18 cellular contexts compared by ENCODE assay signal in the genomic region with DNA sequence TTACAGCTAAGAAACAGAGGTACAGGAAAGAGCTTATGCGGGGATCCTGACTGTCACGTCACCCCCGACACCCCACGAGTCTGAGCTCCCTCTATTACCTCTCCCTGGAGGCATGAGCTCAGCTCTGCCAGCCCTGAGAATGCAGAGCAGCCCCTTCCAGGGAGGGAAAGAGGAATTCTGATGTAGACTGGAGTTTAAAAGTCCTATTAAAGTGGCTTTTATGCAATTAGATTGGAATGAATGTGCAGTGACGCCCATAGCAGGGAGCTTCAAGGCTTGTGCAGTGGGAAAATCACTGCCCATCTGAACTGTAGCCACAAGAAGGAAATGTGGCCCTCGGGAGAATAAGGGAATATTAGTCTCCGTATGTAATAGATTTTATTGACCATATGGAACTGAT.
DNase-seq lines count a peak whose midpoint lies in the region; ATAC-seq and TF ChIP-seq lines count a peak whose summit lies in the region.
"Had no signal": no experiment of that assay in that cellular context is flagged by ENCODE, and none has a peak within 500 bp of the region (broad histone marks: within the 10 kb centered on the region; RNA-seq: fewer than 3 reads in every experiment).

No MANE protein-coding gene starts in this region.

- H3K4me3 ChIP-seq in right atrium auricular region (no peak overlapping the region), urinary bladder (ENCODE audit: low read depth, low read length) (no peak overlapping the region), breast epithelium (no peak overlapping the region), BE2C (ENCODE audit: low read depth, low read length) (no peak overlapping the region)

- ATAC-seq in sciatic nerve (peak; percentile 28), HG03280 (IDR thresholded peaks at IDR 0.05; ENCODE audit: unreplicated experiment) (no peak)

- no peak for DNase-seq in caudate nucleus (lab: John Stamatoyannopoulos, UW)
- DNase-seq in right atrium auricular region (ENCODE audit: low spot score) = no peak
- no peak for DNase-seq in sciatic nerve (ENCODE audit: low spot score)
- no peak for DNase-seq in breast epithelium (ENCODE audit: low spot score in 2 of 2)
- no peak for DNase-seq in SHP77 treated with DMSO at 0.1 percent for 48 hours (lab: John Stamatoyannopoulos, UW)
- no peak for DNase-seq in BE2C
- DNase-seq: activated CD4-positive, alpha-beta T cell treated with anti-CD3 and anti-CD28 coated beads for 4 hours; activated gamma-delta T cell treated with Interleukin-2 at 50 U/mL for 16 hours; dermis blood vessel endothelial cell; islet precursor cell; KBM-7; NCI-H2081; NCI-H526; stimulated activated CD4-positive, alpha-beta T cell treated with anti-CD3 and anti-CD28 coated beads, Interleukin-4, amount 100 ng/mL, for 24 hours had no signal

- WGBS in urinary bladder = 49% methylated on average over 7 of the region's 7 CpGs

- intact Hi-C loops in sciatic nerve (cut with DNase I) = no loop called here
- intact Hi-C loops in breast epithelium (cut with DNase I; ENCODE audit: low total_unique reads) = no loop called here

- no peaks in the 10 kb centered on the region for H3K27me3 ChIP-seq in right atrium auricular region
- no peaks in the 10 kb centered on the region for H3K27me3 ChIP-seq in breast epithelium
- no peaks in the 10 kb centered on the region for H3K27me3 ChIP-seq in BE2C
- H3K27me3 ChIP-seq: neutrophil had no signal

- H3K4me1 ChIP-seq in right atrium auricular region (peaks cover 0 to 9% of the 10 kb centered on the region in 2 donors), urinary bladder (ENCODE audit: insufficient read depth) (no peaks in the 10 kb centered on the region), breast epithelium (no peaks in the 10 kb centered on the region), BE2C (no peaks in the 10 kb centered on the region)

- no peak for TF ChIP-seq POLR2A in breast epithelium (IDR thresholded peaks at IDR 0.05)

- no peaks in the 10 kb centered on the region for H3K36me3 ChIP-seq in right atrium auricular region
- H3K36me3 ChIP-seq in urinary bladder (ENCODE audit: insufficient read depth) = no peaks in the 10 kb centered on the region
- no peaks in the 10 kb centered on the region for H3K36me3 ChIP-seq in breast epithelium
- H3K36me3 ChIP-seq in BE2C = peaks cover 4% of the 10 kb centered on the region; the same call in 1 of the 2 replicates
- H3K36me3 ChIP-seq: neutrophil had no signal

- H3K9me3 ChIP-seq in right atrium auricular region (no peaks in the 10 kb centered on the region), breast epithelium (no peaks in the 10 kb centered on the region), BE2C (no peaks in the 10 kb centered on the region)
- H3K9me3 ChIP-seq: neutrophil had no signal

- H3K27ac ChIP-seq in caudate nucleus (ENCODE audit: low read depth, low read length) (peak overlapping the region; percentile 45), right atrium auricular region (peak overlapping the region; percentile 6 to 55), urinary bladder (ENCODE audit: low read depth) (peak overlapping the region; percentile 53), breast epithelium (peak overlapping the region in 1 of 2 donors; percentile 55)
- H3K27ac ChIP-seq: C4-2B, neutrophil had no signal

- no peak for TF ChIP-seq CTCF in right atrium auricular region (IDR thresholded peaks at IDR 0.05)
- no peak for TF ChIP-seq CTCF in breast epithelium (IDR thresholded peaks at IDR 0.05)
- TF ChIP-seq CTCF in BE2C (IDR thresholded peaks at IDR 0.05; ENCODE audit: low read depth, low read length) = no peak
